Comparison of ENCODE assay signal across 4 cellular contexts in genomic region chr11:132043714-132044113, GRCh38.
TF ChIP-seq lines count a peak whose summit lies in the region.

No MANE protein-coding gene starts in this region.

TF ChIP-seq in A549, 52 proteins besides CTCF, POLR2A, EP300 and RAD21:
- peak; percentile 28 for TF ChIP-seq MAFK (IDR thresholded peaks at IDR 0.05; ENCODE audit: partially characterized antibody)
- TF ChIP-seq KDM1A (IDR thresholded peaks at IDR 0.05; ENCODE audit: low read depth) = no peak

TF ChIP-seq in HEK293, 187 proteins besides CTCF, POLR2A, EP300 and RAD21:
- peak; percentile 65; the same call in 1 of the 2 replicates for TF ChIP-seq ZNF133 (tag by site-specific recombination; IDR thresholded peaks at IDR 0.05)
- TF ChIP-seq ZNF544 (tag by site-specific recombination; IDR thresholded peaks at IDR 0.05) = no peak

TF ChIP-seq in GM12878, 131 proteins besides CTCF, POLR2A, EP300 and RAD21:
- TF ChIP-seq NR2C1 (IDR thresholded peaks at IDR 0.05) = no peak
- peak; percentile 26 for TF ChIP-seq BCL3 (IDR thresholded peaks at IDR 0.05; ENCODE audit: borderline replicate concordance, insufficient read depth, low read depth, low read length, poor library complexity, severe bottlenecking)
- no peak for TF ChIP-seq PML (IDR thresholded peaks at IDR 0.05; ENCODE audit: low read length)
- TF ChIP-seq LARP7 (IDR thresholded peaks at IDR 0.05) = no peak

TF ChIP-seq in H1, 55 proteins besides CTCF, POLR2A, EP300 and RAD21:
- TF ChIP-seq RNF2 (IDR thresholded peaks at IDR 0.05; ENCODE audit: borderline replicate concordance, low read depth, low read length, missing control alignments, poor library complexity, severe bottlenecking) (no peak), MAFK (IDR thresholded peaks at IDR 0.05; ENCODE audit: low read depth, low read length) (0 out of 2 replicates have a peak, but pooled peaks have one; percentile 37)
TF ChIP-seq in H1: peak in this region for 1.
